Comparison of ENCODE assay signal across 21 cellular contexts in the genomic region with DNA sequence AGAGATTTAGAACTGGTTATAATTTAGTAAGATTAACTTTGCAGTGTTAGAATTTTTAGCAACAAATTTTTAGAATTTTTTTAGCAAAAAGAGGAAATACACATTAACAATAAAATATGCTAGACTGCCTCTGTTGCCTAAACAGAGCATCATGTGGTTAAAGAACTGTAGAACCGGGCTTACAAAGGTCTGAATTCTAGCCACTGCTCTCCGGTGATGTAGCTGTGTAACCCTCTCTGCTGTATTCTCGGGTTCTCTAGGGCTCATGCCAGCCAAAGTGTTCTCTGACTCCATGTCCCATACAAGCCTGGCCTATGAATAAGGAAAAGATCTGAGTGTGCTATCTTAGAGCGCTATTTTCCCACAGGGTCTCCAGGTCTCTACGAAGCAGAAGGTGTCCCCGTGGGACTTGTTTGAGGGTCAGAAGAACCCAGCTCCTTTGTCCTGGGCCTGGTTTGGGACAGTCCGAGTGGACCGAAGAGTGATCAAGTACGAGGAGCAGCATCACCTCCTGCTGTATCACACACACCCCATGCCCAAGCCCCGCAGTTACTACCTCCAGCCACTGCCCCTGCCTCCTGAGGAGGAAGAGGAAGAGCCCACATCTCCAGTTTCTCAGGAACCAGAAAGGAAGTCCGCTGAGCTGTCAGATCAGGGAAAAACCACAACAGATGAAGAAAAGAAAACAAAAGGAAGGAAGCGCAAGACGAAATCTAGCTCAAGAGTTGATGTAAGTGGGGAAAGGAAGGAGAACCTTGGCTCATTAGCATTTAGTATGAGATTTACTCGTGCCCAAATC. TPM values are rescaled to one million over a fixed set of nuclear protein-coding genes. Genes with fewer than 3 reads are reported as not detected.
DNase-seq lines count a peak whose midpoint lies in the region; ATAC-seq and TF ChIP-seq lines count a peak whose summit lies in the region.
"Had no signal": no experiment of that assay in that cellular context is flagged by ENCODE, and none has a peak within 500 bp of the region (broad histone marks: within the 10 kb centered on the region; RNA-seq: fewer than 3 reads in every experiment).

No MANE protein-coding gene starts in this region.

- H3K27ac Mint-ChIP-seq in stimulated activated effector memory CD8-positive, alpha-beta T cell treated with anti-CD3 and anti-CD28 coated beads, Interleukin-12 subunit alpha, Interleukin-12 subunit beta, amount 100 ng/mL, for 72 hours = peak overlapping the region; percentile 40
- no peak overlapping the region for H3K27ac Mint-ChIP-seq in CD4-positive, alpha-beta T cell
- H3K27ac Mint-ChIP-seq: activated CD4-positive, alpha-beta memory T cell treated with anti-CD3 and anti-CD28 coated beads for 36 hours had no signal

- H3K9me3 ChIP-seq in CD4-positive, alpha-beta T cell (ENCODE audit: control insufficient read depth, low read length) = no peaks in the 10 kb centered on the region
- H3K9me3 ChIP-seq: MG63 had no signal

- no peak overlapping the region for H3K4me3 ChIP-seq in HL-60 (replicated peaks; ENCODE audit: insufficient read depth, low read length)
- H3K4me3 ChIP-seq: MG63 had no signal

- peaks cover 5% of the 10 kb centered on the region for H3K27me3 Mint-ChIP-seq in CD4-positive, alpha-beta T cell
- H3K27me3 Mint-ChIP-seq: activated CD4-positive, alpha-beta memory T cell treated with anti-CD3 and anti-CD28 coated beads for 36 hours had no signal

- H3K36me3 Mint-ChIP-seq in stimulated activated effector memory CD8-positive, alpha-beta T cell treated with anti-CD3 and anti-CD28 coated beads, Interleukin-12 subunit alpha, Interleukin-12 subunit beta, amount 100 ng/mL, for 72 hours = peaks cover 7% of the 10 kb centered on the region
- no peaks in the 10 kb centered on the region for H3K36me3 Mint-ChIP-seq in CD4-positive, alpha-beta T cell (ENCODE audit: low read depth)
- H3K36me3 Mint-ChIP-seq: activated CD4-positive, alpha-beta memory T cell treated with anti-CD3 and anti-CD28 coated beads for 36 hours had no signal

- H3K27ac ChIP-seq in HL-60 (replicated peaks) = peak overlapping the region; percentile 15; the same call in 1 of the 2 replicates
- H3K27ac ChIP-seq in CD4-positive, alpha-beta T cell (ENCODE audit: low read depth, low read length) = no peak overlapping the region
- H3K27ac ChIP-seq: parathyroid adenoma had no signal

- H3K4me3 Mint-ChIP-seq in stimulated activated effector memory CD8-positive, alpha-beta T cell treated with anti-CD3 and anti-CD28 coated beads, Interleukin-12 subunit alpha, Interleukin-12 subunit beta, amount 100 ng/mL, for 72 hours = no peak overlapping the region
- H3K4me3 Mint-ChIP-seq in CD4-positive, alpha-beta T cell = no peak overlapping the region
- H3K4me3 Mint-ChIP-seq: activated CD4-positive, alpha-beta memory T cell treated with anti-CD3 and anti-CD28 coated beads for 36 hours had no signal

- TF ChIP-seq CTCF in HL-60 (IDR thresholded peaks at IDR 0.05; ENCODE audit: insufficient read depth, low read length) = no peak
- no peak for TF ChIP-seq CTCF in CD4-positive, alpha-beta T cell (IDR thresholded peaks at IDR 0.05)

- H3K9me3 Mint-ChIP-seq in stimulated activated effector memory CD8-positive, alpha-beta T cell treated with anti-CD3 and anti-CD28 coated beads, Interleukin-12 subunit alpha, Interleukin-12 subunit beta, amount 100 ng/mL, for 72 hours = no peaks in the 10 kb centered on the region
- no peaks in the 10 kb centered on the region for H3K9me3 Mint-ChIP-seq in CD4-positive, alpha-beta T cell
- H3K9me3 Mint-ChIP-seq: activated CD4-positive, alpha-beta memory T cell treated with anti-CD3 and anti-CD28 coated beads for 36 hours had no signal

- no peak for ATAC-seq in stimulated activated effector memory CD8-positive, alpha-beta T cell treated with anti-CD3 and anti-CD28 coated beads, Interleukin-12 subunit alpha, Interleukin-12 subunit beta, amount 100 ng/mL, for 72 hours
- no peak for ATAC-seq in CD4-positive, alpha-beta T cell (ENCODE audit: poor library complexity)
- no peak for ATAC-seq in HG02623 (IDR thresholded peaks at IDR 0.05; ENCODE audit: unreplicated experiment)

- intact Hi-C loops in CD4-positive, alpha-beta T cell (cut with DNase I, micrococcal nuclease) = no loop called here

- CTCF ChIA-PET in CD4-positive, alpha-beta T cell (lab: Charles Lee) = no interaction called here

- H3K4me1 Mint-ChIP-seq in stimulated activated effector memory CD8-positive, alpha-beta T cell treated with anti-CD3 and anti-CD28 coated beads, Interleukin-12 subunit alpha, Interleukin-12 subunit beta, amount 100 ng/mL, for 72 hours = peaks cover 5% of the 10 kb centered on the region
- no peaks in the 10 kb centered on the region for H3K4me1 Mint-ChIP-seq in CD4-positive, alpha-beta T cell (ENCODE audit: low read depth)

- peak; percentile 13 for DNase-seq in SKM-1 treated with dmso at 0.1 percent for 144 hours (lab: John Stamatoyannopoulos, UW; ENCODE audit: unreplicated experiment)
- DNase-seq in SKM-1 (lab: John Stamatoyannopoulos, UW; ENCODE audit: unreplicated experiment) = no peak
- DNase-seq in HL-60 (ENCODE audit: low read depth in 1 of 2, low spot score in 1 of 2) = peak in 1 of 2 experiments; percentile 21
- DNase-seq in UCSD-AML1 (lab: John Stamatoyannopoulos, UW; ENCODE audit: unreplicated experiment) = peak; percentile 58
- no peak for DNase-seq in stimulated activated effector memory CD8-positive, alpha-beta T cell treated with anti-CD3 and anti-CD28 coated beads, Interleukin-12 subunit alpha, Interleukin-12 subunit beta, amount 100 ng/mL, for 72 hours (ENCODE audit: low spot score in 2 of 2)
- no peak for DNase-seq in CD4-positive, alpha-beta T cell
- no peak for DNase-seq in superior temporal gyrus (ENCODE audit: extremely low spot score)
- DNase-seq: activated CD4-positive, alpha-beta memory T cell treated with anti-CD3 and anti-CD28 coated beads for 36 hours; activated T-cell treated with anti-CD3 and anti-CD28 coated beads, Interleukin-2, amount 50 U/mL, for 48 hours; effector memory CD4-positive, alpha-beta T cell; MG63; NCI-H2081; NCI-H82; SHP77; small intestine; stimulated activated naive CD4-positive, alpha-beta T cell had no signal

- POLR2A ChIA-PET in CD4-positive, alpha-beta T cell (lab: Charles Lee) = no interaction called here

- H3K27me3 ChIP-seq in HL-60 (ENCODE audit: insufficient read depth, poor library complexity, severe bottlenecking) = no peaks in the 10 kb centered on the region
- H3K27me3 ChIP-seq in CD4-positive, alpha-beta T cell (ENCODE audit: control insufficient read depth, insufficient read depth, low read length) = no peaks in the 10 kb centered on the region
- H3K27me3 ChIP-seq: MG63 had no signal

RNA-seq across cellular contexts. Expression of gene P2RY12, which starts 3.1 kb away (rescaled TPM):
- not detected for total RNA-seq in CD4-positive, alpha-beta T cell
- total RNA-seq: A172; activated CD4-positive, alpha-beta memory T cell treated with anti-CD3 and anti-CD28 coated beads for 36 hours; G401; kidney epithelial cell had no signal

RNA-seq across cellular contexts. Expression of gene P2RY13, which starts 58.3 kb away (rescaled TPM):
- total RNA-seq in CD4-positive, alpha-beta T cell = under 1 TPM in 1 of 2 experiments, not detected in 1; 0.08 TPM
- total RNA-seq: A172; activated CD4-positive, alpha-beta memory T cell treated with anti-CD3 and anti-CD28 coated beads for 36 hours; G401 had no signal

Comparison
In these comparisons a context has a peak if more than half of its experiments do, and no peak if none do; other contexts are left out.
1. DNase-seq: peak in SKM-1 treated with dmso at 0.1 percent for 144 hours (single experiment) and UCSD-AML1 (single experiment); none in SKM-1 (single experiment), stimulated activated effector memory CD8-positive, alpha-beta T cell treated with anti-CD3 and anti-CD28 coated beads, Interleukin-12 subunit alpha, Interleukin-12 subunit beta, amount 100 ng/mL, for 72 hours (0 of 2), CD4-positive, alpha-beta T cell (0 of 10) and superior temporal gyrus (single experiment).